14 cellular contexts compared by ENCODE assay signal in genomic region chr17:4540224-4541040, GRCh38. TPM values are rescaled to one million over a fixed set of nuclear protein-coding genes. Genes with fewer than 3 reads are reported as not detected.
DNase-seq lines count a peak whose midpoint lies in the region; ATAC-seq, FAIRE-seq and TF ChIP-seq lines count a peak whose summit lies in the region.
"Had no signal": no experiment of that assay in that cellular context is flagged by ENCODE, and none has a peak within 500 bp of the region (broad histone marks: within the 10 kb centered on the region; RNA-seq: fewer than 3 reads in every experiment).

No MANE protein-coding gene starts in this region.

- H3K36me3 ChIP-seq in Peyer's patch (peaks cover 0 to 66% (median 0%) of the 10 kb centered on the region in 3 donors), osteoblast (ENCODE audit: insufficient read depth, low read length) (peaks cover 33% of the 10 kb centered on the region)

- H3K27me3 ChIP-seq in Peyer's patch, result no peaks in the 10 kb centered on the region
- H3K27me3 ChIP-seq in osteoblast (ENCODE audit: insufficient read depth, low read length), result no peaks in the 10 kb centered on the region

- TF ChIP-seq POLR2A in Peyer's patch (IDR thresholded peaks at IDR 0.05) (no peak), GM12891 (IDR thresholded peaks at IDR 0.05; ENCODE audit: low read depth, low read length) (no peak)

- H3K4me1 ChIP-seq in Peyer's patch, result peaks cover 0 to 36% (median 6%) of the 10 kb centered on the region in 4 donors
- no peaks in the 10 kb centered on the region for H3K4me1 ChIP-seq in osteoblast (ENCODE audit: insufficient read depth, low read length)

- peak overlapping the region in 2 of 4 donors; percentile 48 to 81 for H3K27ac ChIP-seq in Peyer's patch
- no peak overlapping the region for H3K27ac ChIP-seq in osteoblast (ENCODE audit: low read depth, low read length)

- intact Hi-C loops in Right ventricle myocardium superior (cut with DNase I), result no loop called here

- H2AFZ ChIP-seq in osteoblast (ENCODE audit: low read length), result no peak overlapping the region

- H3K9me3 ChIP-seq in Peyer's patch (no peaks in the 10 kb centered on the region), osteoblast (ENCODE audit: low read depth, low read length) (no peaks in the 10 kb centered on the region)

- DNase-seq in GM12864 (ENCODE audit: low read depth), result no peak
- peak in 2 of 3 donors; percentile 69 to 74 for DNase-seq in Peyer's patch
- DNase-seq in Right ventricle myocardium superior, result peak; percentile 65
- peak; percentile 91 for DNase-seq in osteoblast (ENCODE audit: insufficient read length, low spot score, missing footprints)
- no peak for DNase-seq in NCI-H345 treated with DMSO at 0.1 percent for 48 hours (lab: John Stamatoyannopoulos, UW; ENCODE audit: unreplicated experiment)
- DNase-seq in SHP77 (lab: John Stamatoyannopoulos, UW), result no peak
- DNase-seq in GM19240 (ENCODE audit: insufficient read length, low spot score), result no peak
- no peak for DNase-seq in GM12891 (ENCODE audit: insufficient read length, low spot score)
- DNase-seq: activated B cell treated with CpG ODN at 0.5 μM for 24 hours; CD4-positive, CD25-positive, alpha-beta regulatory T cell; effector memory CD4-positive, alpha-beta T cell; NCI-H1092 treated with DMSO at 0.1 percent for 48 hours had no signal

- no peak for ATAC-seq in Right ventricle myocardium superior (ENCODE audit: poor library complexity)

- no peak for FAIRE-seq in GM12891 (lab: Jason Lieb, UNC)
- FAIRE-seq: islet of Langerhans had no signal

- H4K20me1 ChIP-seq in osteoblast (ENCODE audit: insufficient read depth, low read length), result peaks cover 8% of the 10 kb centered on the region

- no peak overlapping the region for H3K4me2 ChIP-seq in osteoblast (ENCODE audit: insufficient read depth, low read length)

- TF ChIP-seq CTCF in GM12864 (IDR thresholded peaks at IDR 0.05; ENCODE audit: low read depth, low read length, missing control alignments) (peak; percentile 40), Peyer's patch (IDR thresholded peaks at IDR 0.05) (peak in 3 of 6 experiments; percentile 53 to 62 (median 54)), osteoblast (IDR thresholded peaks at IDR 0.05; ENCODE audit: extremely low read depth, low read depth, low read length) (no peak)

- no peaks in the 10 kb centered on the region for H3K79me2 ChIP-seq in osteoblast (ENCODE audit: insufficient read depth, low read length)

- no peak overlapping the region for H3K4me3 ChIP-seq in GM12864 (ENCODE audit: low read depth, low read length)
- no peak overlapping the region for H3K4me3 ChIP-seq in Peyer's patch
- H3K4me3 ChIP-seq in osteoblast (ENCODE audit: insufficient read depth, low read length), result no peak overlapping the region

TF ChIP-seq in GM12891, 5 proteins besides CTCF, POLR2A, EP300 and RAD21:
- no peak for TF ChIP-seq TAF1 (IDR thresholded peaks at IDR 0.05; ENCODE audit: low read depth, low read length)
- TF ChIP-seq POLR2AphosphoS5 (IDR thresholded peaks at IDR 0.05; ENCODE audit: low read depth, low read length), result no peak
- TF ChIP-seq PAX5 (IDR thresholded peaks at IDR 0.05; ENCODE audit: insufficient read depth, low read length, severe bottlenecking), result no peak
- no peak for TF ChIP-seq POU2F2 (IDR thresholded peaks at IDR 0.05; ENCODE audit: low read depth, low read length)
- no peak for TF ChIP-seq SPI1 (IDR thresholded peaks at IDR 0.05; ENCODE audit: low read depth, low read length)

RNA-seq across cellular contexts. Expression of gene MYBBP1A, which starts 14.8 kb away (rescaled TPM):
- total RNA-seq in Peyer's patch, result 100 to 1,000 TPM in 2 of 4 donors, 10 to 100 TPM in 2; 27.1 to 244 (median 91.2) TPM
- 18.8 TPM for total RNA-seq in Right ventricle myocardium superior
- total RNA-seq in osteoblast, result 47.1 and 49.2 TPM in 2 replicates
- 41.7 TPM for polyA plus RNA-seq in GM12891 (2012; ENCODE audit: low read depth, missing spikeins)

RNA-seq across cellular contexts. Expression of gene GGT6, which starts 19.9 kb away (rescaled TPM):
- total RNA-seq in Peyer's patch (100 to 1,000 TPM in 2 of 4 donors, 10 to 100 TPM in 2; 26.4 to 199 (median 119) TPM), Right ventricle myocardium superior (not detected), osteoblast (not detected in 2 replicates)
- not detected for polyA plus RNA-seq in GM12891 (2012; ENCODE audit: low read depth, missing spikeins)
- total RNA-seq: activated B cell treated with CpG ODN at 0.5 μM for 24 hours; CD4-positive, CD25-positive, alpha-beta regulatory T cell; pulmonary artery endothelial cell had no signal
- polyA plus RNA-seq: CD4-positive, CD25-positive, alpha-beta regulatory T cell had no signal

RNA-seq across cellular contexts. Expression of gene SPNS2, which starts 41.8 kb away (rescaled TPM):
- 10 to 100 TPM; 12.4 to 81.0 (median 31.9) TPM for total RNA-seq in Peyer's patch
- total RNA-seq in Right ventricle myocardium superior, result 10.4 TPM
- under 0.01 TPM in 2 replicates for total RNA-seq in osteoblast
- 0.47 TPM for polyA plus RNA-seq in GM12891 (2012; ENCODE audit: low read depth, missing spikeins)
- polyA plus RNA-seq: CD4-positive, CD25-positive, alpha-beta regulatory T cell had no signal

RNA-seq across cellular contexts. Expression of gene SMTNL2, which starts 43.9 kb away (rescaled TPM):
- total RNA-seq in Peyer's patch (1 to 10 TPM in 1 of 4 donors, not detected in 3; 1.2 TPM), Right ventricle myocardium superior (40.4 TPM), osteoblast (not detected in 2 replicates)
- not detected for polyA plus RNA-seq in GM12891 (2012; ENCODE audit: low read depth, missing spikeins)
- total RNA-seq: activated B cell treated with CpG ODN at 0.5 μM for 24 hours; CD4-positive, CD25-positive, alpha-beta regulatory T cell; pulmonary artery endothelial cell had no signal
- polyA plus RNA-seq: CD4-positive, CD25-positive, alpha-beta regulatory T cell had no signal

Comparison
In these comparisons a context has a peak if more than half of its experiments do, and no peak if none do; other contexts are left out.
1. DNase-seq: peak in Peyer's patch (2 of 3), Right ventricle myocardium superior (single experiment) and osteoblast (single experiment); none in GM12864 (single experiment), NCI-H345 treated with DMSO at 0.1 percent for 48 hours (single experiment), SHP77 (0 of 2), GM19240 (single experiment) and GM12891 (single experiment).
2. RNA of gene GGT6, which starts 19.9 kb away (total RNA-seq): 26.4 to 199 TPM in Peyer's patch; not detected in Right ventricle myocardium superior (single experiment) and not detected in osteoblast; every median in the first group is over 10 times any median in the second.
3. RNA of gene SPNS2, which starts 41.8 kb away (total RNA-seq): 12.4 to 81.0 TPM in Peyer's patch and 10.4 TPM in Right ventricle myocardium superior (single experiment); under 0.01 TPM in osteoblast; every median in the first group is over 10 times any median in the second.